ENCODE assay signal across 30 cellular contexts in the genomic region with DNA sequence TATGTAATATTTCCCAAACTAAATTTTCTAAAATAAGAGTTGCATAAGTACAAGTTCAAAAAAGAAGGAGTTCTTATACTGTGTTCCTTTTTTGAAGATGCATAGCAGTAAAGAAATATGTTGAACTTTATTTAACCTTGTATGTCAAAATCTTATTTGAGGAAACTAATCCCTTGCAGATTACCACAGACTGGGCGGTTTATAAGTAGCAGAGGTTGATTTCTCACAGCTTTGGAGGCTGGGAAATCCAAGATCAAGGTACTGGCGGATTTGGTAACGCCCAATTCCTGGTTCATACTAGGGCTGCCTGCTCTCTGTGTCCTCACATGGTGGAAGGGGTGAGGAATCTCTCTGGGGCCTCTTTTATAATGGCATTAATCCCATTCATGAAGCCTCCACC.
DNase-seq lines count a peak whose midpoint lies in the region; ATAC-seq and TF ChIP-seq lines count a peak whose summit lies in the region.
"Had no signal": no experiment of that assay in that cellular context is flagged by ENCODE, and none has a peak within 500 bp of the region (broad histone marks: within the 10 kb centered on the region; RNA-seq: fewer than 3 reads in every experiment).

No MANE protein-coding gene starts in this region.

- TF ChIP-seq CTCF in AG10803 (conservative IDR thresholded peaks at IDR 0.05; ENCODE audit: low read length), result no peak
- no peak for TF ChIP-seq CTCF in fibroblast of villous mesenchyme (IDR thresholded peaks at IDR 0.05; ENCODE audit: insufficient read depth, low read depth, low read length)

- DNase-seq in AG10803 (ENCODE audit: low read depth), result peak; percentile 5
- peak; percentile 61 for DNase-seq in NCI-H82 (lab: John Stamatoyannopoulos, UW)
- peak; percentile 88 for DNase-seq in SKM-1 treated with dmso at 0.1 percent for 144 hours (lab: John Stamatoyannopoulos, UW; ENCODE audit: unreplicated experiment)
- DNase-seq in fibroblast of villous mesenchyme (ENCODE audit: low read depth), result peak; percentile 58
- DNase-seq in effector CD8-positive, alpha-beta T cell (lab: John Stamatoyannopoulos, UW), result no peak
- DNase-seq: 8988T; activated CD4-positive, alpha-beta T cell treated with anti-CD3 and anti-CD28 coated beads for 1 hour; activated CD8-positive, alpha-beta memory T cell treated with anti-CD3 and anti-CD28 coated beads, Interleukin-2, amount 50 U/mL, for 48 hours; activated CD8-positive, alpha-beta T cell treated with anti-CD3 and anti-CD28 coated beads for 36 hours; activated naive CD4-positive, alpha-beta T cell treated with anti-CD3 and anti-CD28 coated beads for 36 hours; adrenal gland; CD4-positive, alpha-beta T cell; GM23248; immature natural killer cell; mesenchymal stem cell; NCI-H1436 treated with DMSO at 0.1 percent for 48 hours; NCI-H2081 treated with DMSO at 0.1 percent for 48 hours; NCI-H345; NCI-H774; PC-3; stimulated activated CD4-positive, alpha-beta T cell treated with anti-CD3 and anti-CD28 coated beads, Interleukin-2, amount 100 ng/mL, for 24 hours; stimulated activated naive CD8-positive, alpha-beta T cell treated with anti-CD3 and anti-CD28 coated beads, Interleukin-15, Interleukin-2, amounts not matched to agents 100 U/mL and 50 U/mL, for 24 hours; T-helper 2 cell; testis had no signal

- no peak for ATAC-seq in HG02981 (IDR thresholded peaks at IDR 0.05; ENCODE audit: unreplicated experiment)
- no peak for ATAC-seq in HG03108 (IDR thresholded peaks at IDR 0.05; ENCODE audit: unreplicated experiment)
- no peak for ATAC-seq in HG02678 (IDR thresholded peaks at IDR 0.05; ENCODE audit: unreplicated experiment)
- ATAC-seq: activated CD8-positive, alpha-beta T cell treated with anti-CD3 and anti-CD28 coated beads for 36 hours; PC-3; SK-N-SH treated with all-trans-retinoic acid at 6 μM for 48 hours; stimulated activated naive CD8-positive, alpha-beta T cell treated with anti-CD3 and anti-CD28 coated beads, Interleukin-15, Interleukin-2, amounts not matched to agents 100 U/mL and 50 U/mL, for 24 hours had no signal

- H3K4me3 ChIP-seq in AG10803 (ENCODE audit: low read length) (no peak overlapping the region), fibroblast of villous mesenchyme (ENCODE audit: low read depth, low read length) (no peak overlapping the region)
- H3K4me3 ChIP-seq: adrenal gland, GM23248, neural progenitor cell, right atrium auricular region, testis had no signal
